ENCODE assay signal across 9 cellular contexts in the genomic region with DNA sequence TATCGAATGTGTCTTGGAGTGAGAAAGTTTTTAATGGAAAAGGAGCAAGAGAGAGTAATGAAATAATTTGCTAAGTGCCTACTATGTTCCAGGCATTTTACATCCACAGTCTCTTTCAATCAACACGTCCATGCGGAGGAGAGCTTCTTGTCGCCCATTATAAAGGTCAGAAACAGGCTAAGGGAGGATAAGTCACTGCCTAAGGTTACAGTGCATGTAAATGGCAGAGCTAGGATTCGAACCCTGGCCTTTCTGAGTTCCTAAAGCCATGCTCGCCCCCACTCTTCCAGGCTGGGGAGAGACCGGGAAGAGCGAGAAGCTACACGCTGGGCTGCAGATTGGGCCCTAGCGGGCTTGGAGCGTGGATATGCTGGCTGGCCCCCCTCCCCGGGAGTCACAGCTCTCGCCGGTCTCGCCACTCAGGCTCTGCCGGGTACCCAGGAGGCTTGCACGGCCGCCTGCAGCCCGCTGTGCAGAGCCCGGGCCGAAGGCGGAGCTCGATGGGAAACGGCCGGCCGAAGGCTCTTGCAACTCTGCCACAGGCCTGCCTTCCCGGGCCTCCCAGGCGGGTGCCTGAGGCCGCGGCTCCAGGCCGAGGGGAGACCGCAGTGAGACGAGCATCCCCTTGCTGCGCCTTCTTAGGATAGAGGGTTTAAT. TPM values are rescaled to one million over a fixed set of nuclear protein-coding genes. Genes with fewer than 3 reads are reported as not detected.
DNase-seq lines count a peak whose midpoint lies in the region; ATAC-seq and TF ChIP-seq lines count a peak whose summit lies in the region.
"Had no signal": no experiment of that assay in that cellular context is flagged by ENCODE, and none has a peak within 500 bp of the region (broad histone marks: within the 10 kb centered on the region; RNA-seq: fewer than 3 reads in every experiment).

No MANE protein-coding gene starts in this region.

- no peaks in the 10 kb centered on the region for H3F3A ChIP-seq in MM.1S (ENCODE audit: insufficient read depth, low read length)

- H2AFZ ChIP-seq in MM.1S (ENCODE audit: low read length) (0 out of 2 replicates have a peak overlapping the region, but pooled peaks have one; percentile 10), neuron (ENCODE audit: low read depth, low read length) (peak overlapping the region; percentile 65)

- no peak overlapping the region for H3K4me3 ChIP-seq in MM.1S (ENCODE audit: low read length)
- peak overlapping the region; percentile 16 to 73 (median 62) for H3K4me3 ChIP-seq in dorsolateral prefrontal cortex
- H3K4me3 ChIP-seq in neuron (ENCODE audit: low read length) = peak overlapping the region; percentile 40

- H3K9ac ChIP-seq in MM.1S (ENCODE audit: low read length) = no peak overlapping the region

- CTCF ChIA-PET in RWPE1 (lab: Yijun Ruan, JAX) = no interaction called here

- ATAC-seq in activated CD4-positive, CD25-positive, alpha-beta regulatory T cell treated with anti-CD3 and anti-CD28 coated beads, Interleukin-2, amount 50 U/mL, for 24 hours = no peak
- ATAC-seq in HG02884 (IDR thresholded peaks at IDR 0.05; ENCODE audit: unreplicated experiment) = no peak

- H3K27me3 ChIP-seq in MM.1S (replicated peaks; ENCODE audit: insufficient read depth, low read length) (peaks cover 73% of the 10 kb centered on the region), dorsolateral prefrontal cortex (peaks cover 0 to 99% (median 82%) of the 10 kb centered on the region in 45 donors), neuron (ENCODE audit: insufficient read depth, low read length) (peaks cover 89% of the 10 kb centered on the region)

- DNase-seq in ELF-1 (ENCODE audit: low read depth, low spot score) (peak; percentile 69), MM.1S (no peak), dorsolateral prefrontal cortex (no peak), RWPE1 (ENCODE audit: low spot score) (no peak), NCI-H1436 (lab: John Stamatoyannopoulos, UW) (no peak)

- TF ChIP-seq CTCF in MM.1S (IDR thresholded peaks at IDR 0.05; ENCODE audit: low read length) (no peak), dorsolateral prefrontal cortex (IDR thresholded peaks at IDR 0.05 in 54 of 56, conservative IDR thresholded peaks at IDR 0.05 in 2 of 56; ENCODE audit: low read depth in 1 of 56, partially characterized antibody in 56 of 56) (no peak), RWPE1 (conservative IDR thresholded peaks at IDR 0.05; ENCODE audit: low read depth) (no peak)

- H3K9me3 ChIP-seq in MM.1S (replicated peaks; ENCODE audit: insufficient read depth, low read length) (no peaks in the 10 kb centered on the region), neuron (ENCODE audit: low read length) (no peaks in the 10 kb centered on the region)

- H3K4me1 ChIP-seq in MM.1S (ENCODE audit: low read length) (no peaks in the 10 kb centered on the region), neuron (ENCODE audit: insufficient read depth, low read length) (peaks cover 36% of the 10 kb centered on the region)

- H3K27ac ChIP-seq in MM.1S (ENCODE audit: low read length) = no peak overlapping the region
- peak overlapping the region in 54 of 59 donors; percentile 28 to 90 (median 75) for H3K27ac ChIP-seq in dorsolateral prefrontal cortex
- no peak overlapping the region for H3K27ac ChIP-seq in RWPE1

- H3K36me3 ChIP-seq in MM.1S (replicated peaks; ENCODE audit: insufficient read depth, low read length) (no peaks in the 10 kb centered on the region), neuron (ENCODE audit: insufficient read depth, low read length) (no peaks in the 10 kb centered on the region)

- H3K9me2 ChIP-seq in MM.1S (replicated peaks; ENCODE audit: insufficient read depth, low read length) = no peaks in the 10 kb centered on the region

- H4K20me1 ChIP-seq in MM.1S (ENCODE audit: insufficient read depth, low read length) = no peaks in the 10 kb centered on the region

- intact Hi-C loops in dorsolateral prefrontal cortex (cut with DNase I) = no loop called here

- no peaks in the 10 kb centered on the region for H3K79me2 ChIP-seq in MM.1S (ENCODE audit: low read length)

- POLR2A ChIA-PET in RWPE1 (lab: Yijun Ruan, JAX; ENCODE audit: low non-redundant PET) = no interaction called here

- peak overlapping the region; percentile 31 for H3K4me2 ChIP-seq in MM.1S (ENCODE audit: low read depth, low read length)

RNA-seq across cellular contexts. Expression of a gene that starts 0.8 kb away (rescaled TPM):
- 100 to 1,000 TPM in 8 of 120 experiments, 10 to 100 TPM in 112; 23.2 to 211 (median 64.6) TPM for total RNA-seq in dorsolateral prefrontal cortex
- total RNA-seq: progenitor cell of endocrine pancreas had no signal

Comparison
In these comparisons a context has a peak if more than half of its experiments do, and no peak if none do; other contexts are left out.
1. H3K27ac ChIP-seq: peak in dorsolateral prefrontal cortex (54 of 59); none in MM.1S (single experiment) and RWPE1 (single experiment).